Comparison of ENCODE assay signal across 15 cellular contexts in the genomic region with DNA sequence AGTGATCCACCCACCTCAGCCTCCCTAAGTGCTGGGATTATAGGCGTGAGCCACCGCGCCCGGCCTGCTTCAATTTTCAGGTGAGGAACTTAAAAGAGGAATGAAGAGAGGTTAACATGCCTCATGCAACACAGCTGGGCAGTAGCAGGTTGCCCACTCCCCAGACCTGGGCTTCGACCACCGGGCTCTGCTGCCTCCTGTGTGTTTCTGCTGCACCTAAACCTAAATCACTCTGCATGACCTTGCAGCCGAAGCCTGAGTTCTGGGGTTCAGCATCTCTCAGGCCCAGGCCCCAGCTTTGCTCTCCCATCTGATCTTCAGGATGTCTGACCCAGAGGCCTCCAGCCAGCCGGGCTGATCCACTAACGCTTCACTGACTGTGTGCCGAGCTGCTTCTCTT.
A peak's percentile ranks its signal among the peaks of the same experiment; 100 is the strongest.
DNase-seq lines count a peak whose midpoint lies in the region; ATAC-seq and TF ChIP-seq lines count a peak whose summit lies in the region.
"Had no signal": no experiment of that assay in that cellular context is flagged by ENCODE, and none has a peak within 500 bp of the region (broad histone marks: within the 10 kb centered on the region; RNA-seq: fewer than 3 reads in every experiment).

No MANE protein-coding gene starts in this region.

- no peak for TF ChIP-seq CTCF in PC-3 (conservative IDR thresholded peaks at IDR 0.05; ENCODE audit: low read depth, low read length)
- no peak for TF ChIP-seq CTCF in WTC11 (IDR thresholded peaks at IDR 0.05)
- no peak for TF ChIP-seq CTCF in natural killer cell (IDR thresholded peaks at IDR 0.05)
- TF ChIP-seq CTCF in tibial artery (IDR thresholded peaks at IDR 0.05): no peak

- POLR2A ChIA-PET in PC-3 (lab: Charles Lee; ENCODE audit: unreplicated experiment): no interaction called here
- POLR2A ChIA-PET in WTC11 (lab: Charles Lee): interaction anchor here (0.7 to 1.4 kb wide), 2 partner anchors 11 to 564 kb away, joined by 3 to 8 read pairs; no protein-coding TSS in a partner anchor

- DNase-seq in PC-3 (no peak), WTC11 (ENCODE audit: low spot score) (no peak), natural killer cell (no peak), aorta (peak; percentile 24 to 46), NCI-H69 (lab: John Stamatoyannopoulos, UW) (no peak), cerebellar nuclear complex (lab: John Stamatoyannopoulos, UW) (no peak), tibial artery (no peak)
- DNase-seq: BE2C; CD8-positive, alpha-beta T cell; NCI-H1105 treated with DMSO at 0.1 percent for 48 hours; NCI-H1694 treated with DMSO at 0.1 percent for 48 hours; NCI-H226; NCI-H526; SJCRH30 had no signal

- no peak overlapping the region for H3K4me2 ChIP-seq in PC-3 (ENCODE audit: low read length)
- H3K4me2 ChIP-seq: GM23338 had no signal

- no peak overlapping the region for H2AFZ ChIP-seq in PC-3 (ENCODE audit: low read length)
- H2AFZ ChIP-seq: GM23338 had no signal

- H3K9ac ChIP-seq in PC-3 (ENCODE audit: low read length): no peak overlapping the region

- H3K79me2 ChIP-seq in PC-3 (ENCODE audit: low read length): peaks cover 8% of the 10 kb centered on the region

- no peaks in the 10 kb centered on the region for H3K9me3 Mint-ChIP-seq in WTC11
- H3K9me3 Mint-ChIP-seq in natural killer cell: no peaks in the 10 kb centered on the region
- H3K9me3 Mint-ChIP-seq: CD8-positive, alpha-beta T cell; GM23338 had no signal

- H3K4me3 Mint-ChIP-seq in WTC11 (no peak overlapping the region), natural killer cell (no peak overlapping the region)
- H3K4me3 Mint-ChIP-seq: CD8-positive, alpha-beta T cell; GM23338 had no signal

- 92 to 97% methylated on average over 10 of the region's 10 CpGs for WGBS in aorta, 2 donors

- H3K4me1 Mint-ChIP-seq in WTC11 (peaks cover 14% of the 10 kb centered on the region), natural killer cell (peaks cover 59 to 80% of the 10 kb centered on the region in 2 donors)

- H3K27me3 ChIP-seq in PC-3 (ENCODE audit: low read length) (no peaks in the 10 kb centered on the region), aorta (ENCODE audit: control insufficient read depth in 1 of 2, insufficient read depth in 2 of 2, low read length in 1 of 2) (no peaks in the 10 kb centered on the region), tibial artery (no peaks in the 10 kb centered on the region)
- H3K27me3 ChIP-seq: BE2C, SJCRH30 had no signal

- peaks cover 4% of the 10 kb centered on the region for H3F3A ChIP-seq in PC-3 (ENCODE audit: low read length, unreplicated experiment)

- no peaks in the 10 kb centered on the region for H3K9me3 ChIP-seq in PC-3 (ENCODE audit: low read length)
- no peaks in the 10 kb centered on the region for H3K9me3 ChIP-seq in aorta (ENCODE audit: control insufficient read depth, low read length)
- no peaks in the 10 kb centered on the region for H3K9me3 ChIP-seq in tibial artery
- H3K9me3 ChIP-seq: BE2C, SJCRH30 had no signal

- ATAC-seq in PC-3 (no peak), WTC11 (no peak), natural killer cell (no peak), aorta (ENCODE audit: low FRiP score) (no peak)
- ATAC-seq: CD8-positive, alpha-beta T cell; GM23338 had no signal

- no peaks in the 10 kb centered on the region for H4K20me1 ChIP-seq in PC-3 (ENCODE audit: low read length)

- no TSS peak for BruUV-seq in PC-3 (replicated peaks; lab: Mats Ljungman, UMichigan)

- intact Hi-C loops in PC-3 (cut with micrococcal nuclease): no loop called here
- intact Hi-C loops in natural killer cell (cut with micrococcal nuclease): loop anchor here (10.0 kb wide), 1 partner anchor 46 kb away; no protein-coding TSS in a partner anchor
- intact Hi-C loops in aorta (cut with DNase I): no loop called here
- intact Hi-C loops in tibial artery (cut with DNase I; ENCODE audit: low total_unique reads): no loop called here

- H3K27ac ChIP-seq in PC-3 (ENCODE audit: low read length): 0 out of 2 replicates have a peak overlapping the region, but pooled peaks have one; percentile 83
- no peak overlapping the region for H3K27ac ChIP-seq in aorta (ENCODE audit: low read depth in 1 of 2, low read length in 2 of 2)
- H3K27ac ChIP-seq in tibial artery: no peak overlapping the region
- H3K27ac ChIP-seq: SJCRH30 had no signal

- no peaks in the 10 kb centered on the region for H3K9me2 ChIP-seq in PC-3 (replicated peaks; ENCODE audit: low read length)

- H3K36me3 ChIP-seq in PC-3 (ENCODE audit: low read depth, low read length): no peaks in the 10 kb centered on the region
- H3K36me3 ChIP-seq in aorta (ENCODE audit: control insufficient read depth in 1 of 2, insufficient read depth in 2 of 2, low read length in 1 of 2): no peaks in the 10 kb centered on the region
- no peaks in the 10 kb centered on the region for H3K36me3 ChIP-seq in tibial artery
- H3K36me3 ChIP-seq: BE2C, SJCRH30 had no signal

- H3K27me3 Mint-ChIP-seq in WTC11 (ENCODE audit: low read depth): no peaks in the 10 kb centered on the region
- no peaks in the 10 kb centered on the region for H3K27me3 Mint-ChIP-seq in natural killer cell (ENCODE audit: low read depth in 2 of 2)

- peak overlapping the region; percentile 15; the same call in 1 of the 2 replicates for H3K27ac Mint-ChIP-seq in WTC11
- peak overlapping the region; percentile 65 to 74 for H3K27ac Mint-ChIP-seq in natural killer cell
- H3K27ac Mint-ChIP-seq: CD8-positive, alpha-beta T cell; GM23338 had no signal

- H3K4me1 ChIP-seq in PC-3 (ENCODE audit: insufficient read depth, low read length): peaks cover 37% of the 10 kb centered on the region
- no peaks in the 10 kb centered on the region for H3K4me1 ChIP-seq in aorta (ENCODE audit: control insufficient read depth in 1 of 2, insufficient read depth in 2 of 2, low read length in 2 of 2)
- H3K4me1 ChIP-seq in tibial artery: no peaks in the 10 kb centered on the region

- H3K4me3 ChIP-seq in PC-3 (ENCODE audit: low read length) (no peak overlapping the region), aorta (ENCODE audit: low read length in 2 of 2) (no peak overlapping the region), tibial artery (no peak overlapping the region)
- H3K4me3 ChIP-seq: GM23338, SJCRH30 had no signal

- CTCF ChIA-PET in PC-3 (lab: Charles Lee) (no interaction called here), WTC11 (lab: Charles Lee) (interaction anchor here (0.6 to 1.0 kb wide), 3 partner anchors 102 to 750 kb away, joined by 3 to 5 read pairs (median 3); no protein-coding TSS in a partner anchor)

- no peaks in the 10 kb centered on the region for H3K36me3 Mint-ChIP-seq in WTC11
- H3K36me3 Mint-ChIP-seq in natural killer cell: no peaks in the 10 kb centered on the region

TF ChIP-seq in WTC11, 78 proteins besides CTCF, POLR2A, EP300 and RAD21:
- TF ChIP-seq, protein P1, sequence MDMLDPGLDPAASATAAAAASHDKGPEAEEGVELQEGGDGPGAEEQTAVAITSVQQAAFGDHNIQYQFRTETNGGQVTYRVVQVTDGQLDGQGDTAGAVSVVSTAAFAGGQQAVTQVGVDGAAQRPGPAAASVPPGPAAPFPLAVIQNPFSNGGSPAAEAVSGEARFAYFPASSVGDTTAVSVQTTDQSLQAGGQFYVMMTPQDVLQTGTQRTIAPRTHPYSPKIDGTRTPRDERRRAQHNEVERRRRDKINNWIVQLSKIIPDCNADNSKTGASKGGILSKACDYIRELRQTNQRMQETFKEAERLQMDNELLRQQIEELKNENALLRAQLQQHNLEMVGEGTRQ (CRISPR knock-in tag; IDR thresholded peaks at IDR 0.05): no peak

Comparison
In these comparisons a context has a peak if more than half of its experiments do, and no peak if none do; other contexts are left out.
1. DNase-seq: peak in aorta (2 of 2); none in PC-3 (single experiment), WTC11 (single experiment), natural killer cell (single experiment), NCI-H69 (single experiment), cerebellar nuclear complex (0 of 2) and tibial artery (0 of 2).